Comparison of ENCODE assay signal across 16 cellular contexts in the genomic region with DNA sequence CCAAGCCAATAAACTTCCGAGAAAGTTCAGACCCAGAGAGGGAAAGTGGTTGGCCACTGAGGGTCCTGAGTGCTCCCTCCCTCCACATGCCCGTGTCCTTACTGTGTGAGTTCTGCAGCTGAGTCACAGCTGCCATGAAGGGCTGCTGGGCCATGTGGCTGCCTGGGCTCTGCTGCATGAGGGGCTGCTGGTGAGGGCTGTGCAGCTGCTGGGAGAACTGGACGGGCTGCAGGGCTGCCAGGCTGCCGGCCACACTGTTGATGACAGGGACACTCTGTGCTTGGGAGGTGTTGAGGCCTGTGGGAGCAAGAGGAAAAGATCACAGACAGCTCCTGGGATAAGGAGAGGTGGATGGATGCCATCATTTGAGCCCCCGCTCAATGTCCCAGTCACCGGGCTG. TPM values are rescaled to one million over a fixed set of nuclear protein-coding genes. Genes with fewer than 3 reads are reported as not detected.
"Had no signal": no experiment of that assay in that cellular context is flagged by ENCODE, and none has a peak within 500 bp of the region (broad histone marks: within the 10 kb centered on the region; RNA-seq: fewer than 3 reads in every experiment).

No MANE protein-coding gene starts in this region.

- H3K9me3 Mint-ChIP-seq: immature natural killer cell; mesothelial cell of epicardium; stimulated activated effector memory CD8-positive, alpha-beta T cell treated with anti-CD3 and anti-CD28 coated beads, Interleukin-12 subunit alpha, Interleukin-12 subunit beta, amount 100 ng/mL, for 72 hours had no signal

- H3K36me3 Mint-ChIP-seq: activated naive CD8-positive, alpha-beta T cell; immature natural killer cell; mesothelial cell of epicardium; stimulated activated effector memory CD8-positive, alpha-beta T cell treated with anti-CD3 and anti-CD28 coated beads, Interleukin-12 subunit alpha, Interleukin-12 subunit beta, amount 100 ng/mL, for 72 hours had no signal

- H3K27ac ChIP-seq: esophagus muscularis mucosa, gastroesophageal sphincter, skin epidermis, thoracic aorta, WERI-Rb-1 had no signal

- H3K36me3 ChIP-seq: esophagus muscularis mucosa, gastroesophageal sphincter, thoracic aorta, WERI-Rb-1 had no signal

- H3K4me3 ChIP-seq: esophagus muscularis mucosa, gastroesophageal sphincter, lung, skin epidermis, thoracic aorta had no signal

- ATAC-seq: gastroesophageal sphincter had no signal

- H3K4me1 Mint-ChIP-seq: mesothelial cell of epicardium had no signal

- H3K4me3 Mint-ChIP-seq: activated naive CD8-positive, alpha-beta T cell; immature natural killer cell; mesothelial cell of epicardium; nephron progenitor cell; stimulated activated effector memory CD8-positive, alpha-beta T cell treated with anti-CD3 and anti-CD28 coated beads, Interleukin-12 subunit alpha, Interleukin-12 subunit beta, amount 100 ng/mL, for 72 hours had no signal

- DNase-seq: activated CD4-positive, alpha-beta T cell treated with anti-CD3 and anti-CD28 coated beads for 1 hour; nephron progenitor cell; posterior cingulate gyrus; retina had no signal

- H3K9me3 ChIP-seq: esophagus muscularis mucosa, gastroesophageal sphincter, thoracic aorta had no signal

- H3K4me1 ChIP-seq: esophagus muscularis mucosa, gastroesophageal sphincter had no signal

- H3K27ac Mint-ChIP-seq: activated naive CD8-positive, alpha-beta T cell; immature natural killer cell; mesothelial cell of epicardium; nephron progenitor cell had no signal

RNA-seq across cellular contexts. Expression of a gene that starts 44.0 kb away (rescaled TPM):
- total RNA-seq: bronchial epithelial cell, endothelial cell of umbilical vein, esophagus muscularis mucosa, gastroesophageal sphincter, thoracic aorta had no signal
